Comparison of ENCODE assay signal across 9 cellular contexts in the genomic region with DNA sequence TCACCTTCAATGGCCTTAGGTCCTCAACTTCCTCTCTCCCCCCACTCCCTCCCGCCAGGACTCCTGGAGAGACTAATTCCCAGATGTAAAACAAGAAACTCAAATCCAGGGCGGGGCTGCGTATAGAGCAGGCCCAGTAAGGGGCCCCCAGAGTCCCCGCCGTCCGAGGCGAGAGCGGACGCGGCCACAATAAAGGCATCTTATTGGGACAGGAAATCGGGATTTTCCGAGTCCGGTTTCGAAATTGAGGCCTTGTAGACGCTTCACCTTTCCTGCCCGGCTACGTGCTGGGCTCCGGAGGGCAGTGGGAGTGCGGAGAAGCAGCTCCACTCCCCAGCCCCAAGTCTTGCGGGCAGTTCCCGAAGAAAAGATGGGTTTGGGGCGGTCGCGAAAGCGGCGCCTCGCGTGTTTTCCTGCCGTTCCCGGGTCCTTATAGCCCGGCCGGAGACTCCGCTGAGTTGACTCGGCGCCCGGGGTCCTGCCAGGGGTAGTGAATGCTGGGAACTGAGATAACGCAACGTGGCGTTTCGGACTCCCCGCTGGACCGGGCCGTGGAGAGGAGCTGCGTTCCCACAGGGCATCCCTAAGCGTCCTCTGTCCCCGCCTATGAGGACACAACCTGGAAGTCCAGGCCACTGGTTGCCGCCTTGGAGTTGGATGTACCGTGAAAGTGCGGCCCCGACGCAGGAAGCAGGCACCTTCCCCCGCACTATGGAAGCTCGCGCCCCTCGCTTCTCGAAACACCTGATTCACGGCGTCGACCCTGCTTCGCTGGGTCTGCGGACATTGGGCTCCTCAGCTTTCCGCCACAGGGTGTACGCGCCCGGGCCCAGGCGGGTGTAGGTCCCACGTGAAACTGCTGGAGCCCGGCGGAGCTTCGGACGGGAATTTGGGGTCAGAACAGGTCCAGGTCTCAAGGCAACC. TPM values are rescaled to one million over a fixed set of nuclear protein-coding genes. Genes with fewer than 3 reads are reported as not detected.
DNase-seq lines count a peak whose midpoint lies in the region; ATAC-seq and TF ChIP-seq lines count a peak whose summit lies in the region.
"Had no signal": no experiment of that assay in that cellular context is flagged by ENCODE, and none has a peak within 500 bp of the region (broad histone marks: within the 10 kb centered on the region; RNA-seq: fewer than 3 reads in every experiment).

No MANE protein-coding gene starts in this region.

- POLR2A ChIA-PET in IMR-90 (lab: Charles Lee; ENCODE audit: unreplicated experiment) = interaction anchor here (0.6 kb wide), 1 partner anchor 305 kb away, joined by 15 read pairs; no protein-coding TSS in a partner anchor

- H2BK15ac ChIP-seq in IMR-90 (ENCODE audit: low read depth, low read length) = no peak overlapping the region

- in situ Hi-C loops in IMR-90 (cut with MboI; ENCODE audit: low sequenced_read_pairs) = no loop called here

- H3K4me3 ChIP-seq in IMR-90 (ENCODE audit: insufficient read depth, low read depth, low read length) (peak overlapping the region; percentile 10; the same call in 1 of the 2 replicates), cardiac fibroblast (replicated peaks in 1 of 2; ENCODE audit: low read depth in 2 of 2, low read length in 2 of 2) (peak overlapping the region; percentile 15 to 32), kidney epithelial cell (ENCODE audit: low read depth, low read length) (peak overlapping the region; percentile 1), smooth muscle cell (peak overlapping the region; percentile 43)

- H2AFZ ChIP-seq in IMR-90 (replicated peaks; ENCODE audit: low read length, poor library complexity) (peak overlapping the region; percentile 82), smooth muscle cell (ENCODE audit: low read depth) (peak overlapping the region; percentile 92)

- no peaks in the 10 kb centered on the region for H3K9me1 ChIP-seq in IMR-90 (ENCODE audit: insufficient read depth, low read length)

- H3K79me1 ChIP-seq in IMR-90 (ENCODE audit: low read depth in 1 of 2, low read length in 2 of 2) = no peaks in the 10 kb centered on the region

- no peak overlapping the region for H3K23ac ChIP-seq in IMR-90 (ENCODE audit: low read depth, low read length)

- H3K27me3 ChIP-seq in IMR-90 (ENCODE audit: control insufficient read depth, insufficient read depth, low read length) = peaks cover 85% of the 10 kb centered on the region
- H3K27me3 ChIP-seq in kidney epithelial cell (ENCODE audit: control insufficient read depth, insufficient read depth, low read length) = peaks cover 77% of the 10 kb centered on the region
- peaks cover 75% of the 10 kb centered on the region for H3K27me3 ChIP-seq in smooth muscle cell (ENCODE audit: low read depth)

- H3K4ac ChIP-seq in IMR-90 (ENCODE audit: low read depth, low read length) = no peak overlapping the region

- H3K14ac ChIP-seq in IMR-90 (replicated peaks; ENCODE audit: low read depth, low read length) = no peak overlapping the region

- no peak overlapping the region for H4K8ac ChIP-seq in IMR-90 (ENCODE audit: low read depth in 2 of 2, low read length in 2 of 2)

- no peak overlapping the region for H2BK20ac ChIP-seq in IMR-90 (ENCODE audit: low read depth, low read length)

- H4K20me1 ChIP-seq in IMR-90 (ENCODE audit: insufficient read depth, low read length) (no peaks in the 10 kb centered on the region), smooth muscle cell (ENCODE audit: low read depth) (no peaks in the 10 kb centered on the region)

- dilution Hi-C loops in IMR-90 (cut with HindIII; ENCODE audit: low sequenced_read_pairs, unreplicated experiment) = no loop called here

- H3K9me3 ChIP-seq in IMR-90 (ENCODE audit: control insufficient read depth, insufficient read depth, low read length) = no peaks in the 10 kb centered on the region; the same call in 1 of the 2 replicates
- no peaks in the 10 kb centered on the region for H3K9me3 ChIP-seq in smooth muscle cell (replicated peaks; ENCODE audit: low read depth)

- TF ChIP-seq CTCF in IMR-90 (conservative IDR thresholded peaks at IDR 0.05; ENCODE audit: low read depth, low read length) (no peak), cardiac fibroblast (IDR thresholded peaks at IDR 0.05; ENCODE audit: low read depth, low read length) (no peak), kidney epithelial cell (IDR thresholded peaks at IDR 0.05; ENCODE audit: insufficient read depth, low read length, poor library complexity, severe bottlenecking) (no peak), smooth muscle cell (IDR thresholded peaks at IDR 0.05; ENCODE audit: borderline replicate concordance, insufficient read depth, poor library complexity, severe bottlenecking) (no peak), omental fat pad (IDR thresholded peaks at IDR 0.05) (no peak)

- H4K91ac ChIP-seq in IMR-90 (ENCODE audit: insufficient read depth, low read depth, low read length) = no peak overlapping the region

- CTCF ChIA-PET in IMR-90 (lab: Yijun Ruan, JAX) = no interaction called here

- H2AK9ac ChIP-seq in IMR-90 (replicated peaks; ENCODE audit: low read depth, low read length, poor library complexity) = peak overlapping the region; percentile 13

- TF ChIP-seq RAD21 in IMR-90 (IDR thresholded peaks at IDR 0.05; ENCODE audit: low read length) = no peak

- H2BK120ac ChIP-seq in IMR-90 (ENCODE audit: low read depth, low read length) = no peak overlapping the region

- no TSS peak for BruUV-seq in IMR-90 (replicated peaks; lab: Mats Ljungman, UMichigan)

- no peaks in the 10 kb centered on the region for H3K36me3 ChIP-seq in IMR-90 (ENCODE audit: control insufficient read depth, insufficient read depth, low read length)
- no peaks in the 10 kb centered on the region for H3K36me3 ChIP-seq in kidney epithelial cell (ENCODE audit: control insufficient read depth, insufficient read depth, low read length)
- H3K36me3 ChIP-seq in smooth muscle cell (ENCODE audit: low read depth) = no peaks in the 10 kb centered on the region

- no peak overlapping the region for H2BK5ac ChIP-seq in IMR-90 (ENCODE audit: low read depth, low read length, poor library complexity, severe bottlenecking)

- intact Hi-C loops in IMR-90 (cut with micrococcal nuclease) = no loop called here

- H2AK5ac ChIP-seq in IMR-90 (ENCODE audit: low read depth, low read length) = no peak overlapping the region

- no peak for DNase-seq in IMR-90
- DNase-seq in cardiac fibroblast (ENCODE audit: low read depth in 2 of 2) = no peak
- no peak for DNase-seq in kidney epithelial cell (ENCODE audit: low read depth)
- no peak for DNase-seq in smooth muscle cell (lab: John Stamatoyannopoulos, UW; ENCODE audit: unreplicated experiment)
- no peak for DNase-seq in omental fat pad (ENCODE audit: low spot score)
- DNase-seq in foreskin melanocyte = no peak
- no peak for DNase-seq in OCI-M2 (lab: John Stamatoyannopoulos, UW; ENCODE audit: unreplicated experiment)
- DNase-seq: GOT3 had no signal

- no peak for TF ChIP-seq POLR2A in IMR-90 (IDR thresholded peaks at IDR 0.05; ENCODE audit: low read depth, low read length)

- H3K56ac ChIP-seq in IMR-90 (ENCODE audit: extremely low read depth, insufficient read depth, low read length) = no peak overlapping the region

- ATAC-seq in IMR-90 (ENCODE audit: low read depth) (peak; percentile 5; the same call in 1 of the 2 replicates), omental fat pad (ENCODE audit: low FRiP score) (no peak), GM21723 (IDR thresholded peaks at IDR 0.05; ENCODE audit: unreplicated experiment) (no peak)

- no peak overlapping the region for H3K27ac ChIP-seq in IMR-90 (ENCODE audit: insufficient read depth, low read length)
- no peak overlapping the region for H3K27ac ChIP-seq in smooth muscle cell (ENCODE audit: low read depth)

- H3K79me2 ChIP-seq in smooth muscle cell (ENCODE audit: low read depth) = no peaks in the 10 kb centered on the region

- WGBS in IMR-90 (ENCODE audit: extremely low coverage in 2 of 2, insufficient read length in 1 of 2), 2 experiments = 2% methylated on average over 55 of the region's 71 CpGs; no CpG with 5 or more reads in 1 of the 2 experiments
- 3% methylated on average over 71 of the region's 71 CpGs for WGBS in smooth muscle cell (ENCODE audit: low lambda C conversion rate)

- H3K18ac ChIP-seq in IMR-90 (ENCODE audit: low read depth, low read length) = no peak overlapping the region

- H3K4me2 ChIP-seq in IMR-90 (ENCODE audit: low read depth, low read length) (peak overlapping the region; percentile 25), smooth muscle cell (peak overlapping the region; percentile 95)

- H4K5ac ChIP-seq in IMR-90 (ENCODE audit: low read depth, low read length) = no peak overlapping the region

- H3K4me1 ChIP-seq in IMR-90 (ENCODE audit: control insufficient read depth, insufficient read depth, low read length) (peaks cover 8% of the 10 kb centered on the region; the same call in 1 of the 2 replicates), smooth muscle cell (ENCODE audit: low read depth) (peaks cover 13% of the 10 kb centered on the region)

- no peaks in the 10 kb centered on the region for H3F3A ChIP-seq in smooth muscle cell (ENCODE audit: low read depth)

- H3K9ac ChIP-seq in IMR-90 (ENCODE audit: low read depth, low read length) = no peak overlapping the region
- H3K9ac ChIP-seq in smooth muscle cell (ENCODE audit: low read depth) = no peak overlapping the region

TF ChIP-seq in IMR-90, 13 proteins besides CTCF, POLR2A, EP300 and RAD21 (continues in another document):
- no peak for TF ChIP-seq BHLHE40 (IDR thresholded peaks at IDR 0.05; ENCODE audit: low read depth, low read length)
- TF ChIP-seq SMC3 (IDR thresholded peaks at IDR 0.05; ENCODE audit: low read depth, low read length) = no peak
- no peak for TF ChIP-seq CEBPB (IDR thresholded peaks at IDR 0.05; ENCODE audit: low read depth, low read length)

RNA-seq across cellular contexts. Expression of a gene that starts 4.8 kb away (rescaled TPM):
- not detected in 2 replicates for total RNA-seq in IMR-90 (2012; rRNA removed)
- polyA plus RNA-seq in IMR-90 (2012; rRNA removed) = not detected in 2 replicates
- not detected in 2 replicates for polyA plus RNA-seq in IMR-90 (2012; cell fraction: cytosol; rRNA removed)
- not detected in 2 replicates for polyA plus RNA-seq in IMR-90 (2012; cell fraction: nucleus; rRNA removed; ENCODE audit: low replicate concordance)
- not detected in 2 replicates for total RNA-seq in kidney epithelial cell
- not detected in 2 replicates for total RNA-seq in smooth muscle cell
- not detected in 2 replicates for polyA plus RNA-seq in smooth muscle cell
- not detected for total RNA-seq in omental fat pad

RNA-seq across cellular contexts. Expression of a gene that starts 45.3 kb away (rescaled TPM):
- total RNA-seq in IMR-90 (2012; rRNA removed) (114 and 140 TPM in 2 replicates), kidney epithelial cell (441 and 475 TPM in 2 replicates), smooth muscle cell (181 and 248 TPM in 2 replicates), omental fat pad (100 to 1,000 TPM; 110 to 239 (median 191) TPM)
- polyA plus RNA-seq in IMR-90 (2012; rRNA removed) (239 TPM in 2 replicates), smooth muscle cell (179 and 291 TPM in 2 replicates)
- 251 and 299 TPM in 2 replicates for polyA plus RNA-seq in IMR-90 (2012; cell fraction: cytosol; rRNA removed)
- polyA plus RNA-seq in IMR-90 (2012; cell fraction: nucleus; rRNA removed; ENCODE audit: low replicate concordance) = 340 and 413 TPM in 2 replicates

RNA-seq across cellular contexts. Expression of a gene that starts 58.8 kb away (rescaled TPM):
- not detected in 2 replicates for total RNA-seq in IMR-90 (2012; rRNA removed)
- polyA plus RNA-seq in IMR-90 (2012; rRNA removed) = not detected in 2 replicates
- not detected in 2 replicates for polyA plus RNA-seq in IMR-90 (2012; cell fraction: cytosol; rRNA removed)
- not detected in 2 replicates for polyA plus RNA-seq in IMR-90 (2012; cell fraction: nucleus; rRNA removed; ENCODE audit: low replicate concordance)
- total RNA-seq in kidney epithelial cell = not detected in 2 replicates
- total RNA-seq in smooth muscle cell = not detected in 2 replicates
- polyA plus RNA-seq in smooth muscle cell = not detected in 2 replicates
- total RNA-seq in omental fat pad = not detected
